ENCODE assay signal across 15 cellular contexts in genomic region chr2:68790600-68790999, GRCh38. TPM values are rescaled to one million over a fixed set of nuclear protein-coding genes. Genes with fewer than 3 reads are reported as not detected.
A peak's percentile ranks its signal among the peaks of the same experiment; 100 is the strongest.
DNase-seq lines count a peak whose midpoint lies in the region; ATAC-seq lines count a peak whose summit lies in the region.
"Had no signal": no experiment of that assay in that cellular context is flagged by ENCODE, and none has a peak within 500 bp of the region (broad histone marks: within the 10 kb centered on the region; RNA-seq: fewer than 3 reads in every experiment).

No MANE protein-coding gene starts in this region.

- H3K4me3 Mint-ChIP-seq in activated naive CD4-positive, alpha-beta T cell treated with anti-CD3 and anti-CD28 coated beads for 36 hours: no peak overlapping the region
- no peak overlapping the region for H3K4me3 Mint-ChIP-seq in activated CD4-positive, alpha-beta memory T cell treated with anti-CD3 and anti-CD28 coated beads for 36 hours
- H3K4me3 Mint-ChIP-seq in immature natural killer cell: peak overlapping the region in 1 of 5 donors; percentile 1
- H3K4me3 Mint-ChIP-seq in stimulated activated naive CD8-positive, alpha-beta T cell treated with anti-CD3 and anti-CD28 coated beads, Interleukin-15, amount 100 ng/mL, for 72 hours: no peak overlapping the region
- H3K4me3 Mint-ChIP-seq: brain, H9 had no signal

- POLR2A ChIA-PET in activated CD4-positive, alpha-beta memory T cell treated with anti-CD3 and anti-CD28 coated beads for 36 hours (lab: Charles Lee): no interaction called here

- peak overlapping the region; percentile 1 to 52 for H3K27ac Mint-ChIP-seq in activated naive CD4-positive, alpha-beta T cell treated with anti-CD3 and anti-CD28 coated beads, Interleukin-2, amount 50 U/mL, for 72 hours
- no peak overlapping the region for H3K27ac Mint-ChIP-seq in activated naive CD4-positive, alpha-beta T cell treated with anti-CD3 and anti-CD28 coated beads for 36 hours
- peak overlapping the region; percentile 62 for H3K27ac Mint-ChIP-seq in activated CD4-positive, alpha-beta memory T cell treated with anti-CD3 and anti-CD28 coated beads for 36 hours
- peak overlapping the region; percentile 82 to 92 (median 86) for H3K27ac Mint-ChIP-seq in immature natural killer cell
- peak overlapping the region; percentile 1 to 35 for H3K27ac Mint-ChIP-seq in stimulated activated naive CD8-positive, alpha-beta T cell treated with anti-CD3 and anti-CD28 coated beads, Interleukin-15, amount 100 ng/mL, for 72 hours
- H3K27ac Mint-ChIP-seq: brain, H9 had no signal

- no peak for DNase-seq in activated naive CD4-positive, alpha-beta T cell treated with anti-CD3 and anti-CD28 coated beads, Interleukin-2, amount 50 U/mL, for 72 hours (ENCODE audit: low spot score in 2 of 2)
- DNase-seq in activated naive CD4-positive, alpha-beta T cell treated with anti-CD3 and anti-CD28 coated beads for 36 hours: no peak
- no peak for DNase-seq in activated CD4-positive, alpha-beta memory T cell treated with anti-CD3 and anti-CD28 coated beads for 36 hours
- DNase-seq in immature natural killer cell: no peak
- no peak for DNase-seq in stimulated activated naive CD8-positive, alpha-beta T cell treated with anti-CD3 and anti-CD28 coated beads, Interleukin-15, amount 100 ng/mL, for 72 hours
- no peak for DNase-seq in cerebellar cortex (ENCODE audit: low spot score)
- no peak for DNase-seq in NCI-H2227 treated with DMSO at 0.1 percent for 48 hours (lab: John Stamatoyannopoulos, UW)
- DNase-seq in 8988T: no peak
- DNase-seq: activated effector memory CD4-positive, alpha-beta T cell treated with anti-CD3 and anti-CD28 coated beads, Interleukin-2, amount 50 U/mL, for 16 hours; dermis blood vessel endothelial cell; H9; NCI-H1694; NCI-H510A; Right ventricle myocardium superior had no signal

- peaks cover 12 to 36% of the 10 kb centered on the region in 2 donors for H3K36me3 Mint-ChIP-seq in activated naive CD4-positive, alpha-beta T cell treated with anti-CD3 and anti-CD28 coated beads, Interleukin-2, amount 50 U/mL, for 72 hours
- peaks cover 38% of the 10 kb centered on the region for H3K36me3 Mint-ChIP-seq in activated naive CD4-positive, alpha-beta T cell treated with anti-CD3 and anti-CD28 coated beads for 36 hours (ENCODE audit: low read depth)
- H3K36me3 Mint-ChIP-seq in activated CD4-positive, alpha-beta memory T cell treated with anti-CD3 and anti-CD28 coated beads for 36 hours: peaks cover 35% of the 10 kb centered on the region
- H3K36me3 Mint-ChIP-seq in immature natural killer cell: peaks cover 4 to 37% (median 37%) of the 10 kb centered on the region in 3 donors
- H3K36me3 Mint-ChIP-seq: brain had no signal

- CTCF ChIA-PET in activated naive CD4-positive, alpha-beta T cell treated with anti-CD3 and anti-CD28 coated beads for 36 hours (lab: Charles Lee): interaction anchor here (1.2 to 2.1 kb wide), 3 partner anchors 9 to 72 kb away, joined by 4 read pairs; no protein-coding TSS in a partner anchor
- CTCF ChIA-PET in activated CD4-positive, alpha-beta memory T cell treated with anti-CD3 and anti-CD28 coated beads for 36 hours (lab: Charles Lee): interaction anchor here (0.9 to 1.5 kb wide), 6 partner anchors 9 to 327 kb away, joined by 3 to 6 read pairs (median 3); no protein-coding TSS in a partner anchor

- intact Hi-C loops in activated naive CD4-positive, alpha-beta T cell treated with anti-CD3 and anti-CD28 coated beads for 36 hours (cut with micrococcal nuclease): no loop called here
- intact Hi-C loops in activated CD4-positive, alpha-beta memory T cell treated with anti-CD3 and anti-CD28 coated beads for 36 hours (cut with micrococcal nuclease): no loop called here

- H3K27me3 Mint-ChIP-seq in activated naive CD4-positive, alpha-beta T cell treated with anti-CD3 and anti-CD28 coated beads for 36 hours (ENCODE audit: low read depth): no peaks in the 10 kb centered on the region
- no peaks in the 10 kb centered on the region for H3K27me3 Mint-ChIP-seq in activated CD4-positive, alpha-beta memory T cell treated with anti-CD3 and anti-CD28 coated beads for 36 hours
- H3K27me3 Mint-ChIP-seq in immature natural killer cell (ENCODE audit: low read depth in 3 of 3): peaks cover 0 to 5% (median 0%) of the 10 kb centered on the region in 3 donors
- no peaks in the 10 kb centered on the region for H3K27me3 Mint-ChIP-seq in stimulated activated naive CD8-positive, alpha-beta T cell treated with anti-CD3 and anti-CD28 coated beads, Interleukin-15, amount 100 ng/mL, for 72 hours

- H3K4me1 Mint-ChIP-seq in activated naive CD4-positive, alpha-beta T cell treated with anti-CD3 and anti-CD28 coated beads for 36 hours (ENCODE audit: low read depth): peaks cover 50% of the 10 kb centered on the region
- H3K4me1 Mint-ChIP-seq in activated CD4-positive, alpha-beta memory T cell treated with anti-CD3 and anti-CD28 coated beads for 36 hours (ENCODE audit: low read depth): peaks cover 63% of the 10 kb centered on the region
- H3K4me1 Mint-ChIP-seq in immature natural killer cell: peaks cover 54 to 56% of the 10 kb centered on the region in 2 donors
- H3K4me1 Mint-ChIP-seq in stimulated activated naive CD8-positive, alpha-beta T cell treated with anti-CD3 and anti-CD28 coated beads, Interleukin-15, amount 100 ng/mL, for 72 hours: peaks cover 66% of the 10 kb centered on the region
- H3K4me1 Mint-ChIP-seq: brain, H9 had no signal

- no peaks in the 10 kb centered on the region for H3K9me3 Mint-ChIP-seq in activated naive CD4-positive, alpha-beta T cell treated with anti-CD3 and anti-CD28 coated beads, Interleukin-2, amount 50 U/mL, for 72 hours
- no peaks in the 10 kb centered on the region for H3K9me3 Mint-ChIP-seq in activated naive CD4-positive, alpha-beta T cell treated with anti-CD3 and anti-CD28 coated beads for 36 hours
- H3K9me3 Mint-ChIP-seq in activated CD4-positive, alpha-beta memory T cell treated with anti-CD3 and anti-CD28 coated beads for 36 hours: no peaks in the 10 kb centered on the region
- no peaks in the 10 kb centered on the region for H3K9me3 Mint-ChIP-seq in immature natural killer cell
- no peaks in the 10 kb centered on the region for H3K9me3 Mint-ChIP-seq in stimulated activated naive CD8-positive, alpha-beta T cell treated with anti-CD3 and anti-CD28 coated beads, Interleukin-15, amount 100 ng/mL, for 72 hours
- H3K9me3 Mint-ChIP-seq: brain, H9 had no signal

- ATAC-seq in activated naive CD4-positive, alpha-beta T cell treated with anti-CD3 and anti-CD28 coated beads, Interleukin-2, amount 50 U/mL, for 72 hours: no peak
- ATAC-seq in stimulated activated naive CD8-positive, alpha-beta T cell treated with anti-CD3 and anti-CD28 coated beads, Interleukin-15, amount 100 ng/mL, for 72 hours: no peak

RNA-seq across cellular contexts. Expression of gene ARHGAP25, which starts 56.0 kb away (rescaled TPM):
- total RNA-seq in activated naive CD4-positive, alpha-beta T cell treated with anti-CD3 and anti-CD28 coated beads, Interleukin-2, amount 50 U/mL, for 72 hours: 10 to 100 TPM; 37.7 to 43.0 TPM
- total RNA-seq in activated naive CD4-positive, alpha-beta T cell treated with anti-CD3 and anti-CD28 coated beads for 36 hours: 10 to 100 TPM; 43.0 to 46.7 TPM
- total RNA-seq in activated CD4-positive, alpha-beta memory T cell treated with anti-CD3 and anti-CD28 coated beads for 36 hours: 10 to 100 TPM; 79.8 to 87.7 TPM
- polyA plus RNA-seq in immature natural killer cell: 100 to 1,000 TPM; 107 to 282 (median 117) TPM
